ENCODE assay signal across 27 cellular contexts in the genomic region with DNA sequence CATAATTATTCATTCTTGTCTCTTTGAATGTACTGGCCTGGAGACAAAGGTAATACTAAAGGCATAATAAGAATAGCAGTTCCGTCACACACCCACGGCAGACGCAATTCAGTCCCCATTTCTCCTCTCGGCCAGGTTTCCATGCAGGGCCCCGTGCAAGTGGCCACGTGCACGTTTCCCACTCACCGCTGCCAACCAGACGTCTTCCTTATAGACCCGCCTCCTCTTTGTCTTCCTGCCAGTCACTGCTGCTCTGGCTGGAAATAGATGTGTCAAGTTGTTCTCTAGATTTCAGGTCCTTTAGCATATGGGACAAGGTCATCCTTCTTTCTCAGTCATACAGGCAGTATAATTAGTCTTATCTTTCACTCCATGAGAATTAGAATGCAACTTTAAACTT.
"Had no signal": no experiment of that assay in that cellular context is flagged by ENCODE, and none has a peak within 500 bp of the region (broad histone marks: within the 10 kb centered on the region; RNA-seq: fewer than 3 reads in every experiment).

No MANE protein-coding gene starts in this region.

- H3K9me3 ChIP-seq: SJSA1 had no signal

- H3K4me3 Mint-ChIP-seq: activated CD4-positive, alpha-beta memory T cell treated with anti-CD3 and anti-CD28 coated beads for 36 hours; activated CD4-positive, alpha-beta T cell treated with anti-CD3 and anti-CD28 coated beads, Interleukin-2, amount 10 ng/mL, durations not matched to agents 7 days and 5 days; activated naive CD4-positive, alpha-beta T cell treated with anti-CD3 and anti-CD28 coated beads for 36 hours; activated naive CD8-positive, alpha-beta T cell; activated T-helper 17 cell treated with anti-CD3 and anti-CD28 coated beads, Interleukin-2, amount 50 U/mL, for 72 hours; brain; T-helper 1 cell treated with Interleukin-12 subunit alpha and Interleukin-12 subunit beta and Interleukin-4 antibody, amounts not matched to agents 30 μg/mL and 1 μg/mL, for 36 hours had no signal

- DNase-seq: activated CD4-positive, alpha-beta memory T cell treated with anti-CD3 and anti-CD28 coated beads for 36 hours; activated CD4-positive, alpha-beta T cell treated with anti-CD3 and anti-CD28 coated beads, Interleukin-2, amount 10 ng/mL, durations not matched to agents 7 days and 5 days; activated CD4-positive, CD25-positive, alpha-beta regulatory T cell; activated CD8-positive, alpha-beta memory T cell treated with anti-CD3 and anti-CD28 coated beads for 24 hours; activated gamma-delta T cell; activated naive CD4-positive, alpha-beta T cell treated with anti-CD3 and anti-CD28 coated beads for 36 hours; activated T-cell treated with anti-CD3 and anti-CD28 coated beads, Interleukin-2, amount 50 U/mL, for 48 hours; amygdala; MM.1S; NCI-H1105 treated with DMSO at 0.1 percent for 48 hours; NCI-H1436 treated with DMSO at 0.1 percent for 48 hours; NCI-H187; NCI-H2081; NCI-H446; NCI-H524 treated with DMSO at 0.1 percent for 48 hours; NCI-H748 treated with DMSO at 0.1 percent for 48 hours; NK-92 treated with Interleukin-12 subunit alpha and Interleukin-12 subunit beta, amount 100 ng/mL, for 24 hours; OCI-M1; RPMI8226; SHP77; T-helper 9 cell had no signal

- H3K4me1 ChIP-seq: SJSA1 had no signal

- H3K36me3 Mint-ChIP-seq: activated CD4-positive, alpha-beta memory T cell treated with anti-CD3 and anti-CD28 coated beads for 36 hours; brain had no signal

- H3K4me3 ChIP-seq: SJSA1 had no signal

- ATAC-seq: activated T-helper 17 cell treated with anti-CD3 and anti-CD28 coated beads, Interleukin-2, amount 50 U/mL, for 72 hours; Panc1 had no signal

- H3K9me3 Mint-ChIP-seq: activated T-helper 17 cell treated with anti-CD3 and anti-CD28 coated beads, Interleukin-2, amount 50 U/mL, for 72 hours had no signal

- H3K27ac Mint-ChIP-seq: activated CD4-positive, alpha-beta memory T cell treated with anti-CD3 and anti-CD28 coated beads for 36 hours; activated CD4-positive, alpha-beta T cell treated with anti-CD3 and anti-CD28 coated beads, Interleukin-2, amount 10 ng/mL, durations not matched to agents 7 days and 5 days; activated naive CD4-positive, alpha-beta T cell treated with anti-CD3 and anti-CD28 coated beads for 36 hours; activated naive CD8-positive, alpha-beta T cell; activated T-helper 17 cell treated with anti-CD3 and anti-CD28 coated beads, Interleukin-2, amount 50 U/mL, for 72 hours; brain; T-helper 1 cell treated with Interleukin-12 subunit alpha and Interleukin-12 subunit beta and Interleukin-4 antibody, amounts not matched to agents 30 μg/mL and 1 μg/mL, for 36 hours had no signal

- H3K27ac ChIP-seq: SJSA1 had no signal

- H3K27me3 ChIP-seq: SJSA1 had no signal

- H3K4me1 Mint-ChIP-seq: activated CD4-positive, alpha-beta T cell treated with anti-CD3 and anti-CD28 coated beads, Interleukin-2, amount 10 ng/mL, durations not matched to agents 7 days and 5 days; activated T-helper 17 cell treated with anti-CD3 and anti-CD28 coated beads, Interleukin-2, amount 50 U/mL, for 72 hours; brain had no signal

- H3K27me3 Mint-ChIP-seq: brain had no signal

- H3K36me3 ChIP-seq: SJSA1 had no signal
